ENCODE assay signal across 16 cellular contexts in genomic region chr10:42630537-42631134, GRCh38. TPM values are rescaled to one million over a fixed set of nuclear protein-coding genes. Genes with fewer than 3 reads are reported as not detected.
DNase-seq lines count a peak whose midpoint lies in the region; ATAC-seq and TF ChIP-seq lines count a peak whose summit lies in the region.
"Had no signal": no experiment of that assay in that cellular context is flagged by ENCODE, and none has a peak within 500 bp of the region (broad histone marks: within the 10 kb centered on the region; RNA-seq: fewer than 3 reads in every experiment).

No MANE protein-coding gene starts in this region.

- peaks cover 59% of the 10 kb centered on the region for H3K4me1 Mint-ChIP-seq in CD4-positive, alpha-beta T cell (ENCODE audit: low read depth)
- H3K4me1 Mint-ChIP-seq in activated T-helper 1 cell treated with anti-CD3 and anti-CD28 coated beads, Interleukin-12 subunit alpha, Interleukin-12 subunit beta, Interleukin-2, Interleukin-4 antibody, amounts not matched to agents 30 ng/mL and 10 ng/mL and 1 ng/mL, durations not matched to agents 14 hours and 24 hours and 36 hours (ENCODE audit: low read depth), result peaks cover 29% of the 10 kb centered on the region

- no peaks in the 10 kb centered on the region for H3K9me3 ChIP-seq in CD4-positive, alpha-beta T cell (ENCODE audit: control insufficient read depth, low read length)
- H3K9me3 ChIP-seq in liver (ENCODE audit: control insufficient read depth in 4 of 4, low read length in 3 of 4), result no peaks in the 10 kb centered on the region
- H3K9me3 ChIP-seq: gastrocnemius medialis, suprapubic skin had no signal

- no peak overlapping the region for H3K9ac ChIP-seq in liver (ENCODE audit: low read depth in 1 of 2, low read length in 2 of 2)
- H3K9ac ChIP-seq: BLaER1 treated with 17β-estradiol and CSF1 and Interleukin-3, amounts not matched to agents 10 nM and 100 nM had no signal

- H3K27me3 ChIP-seq in CD4-positive, alpha-beta T cell (ENCODE audit: control insufficient read depth, insufficient read depth, low read length), result no peaks in the 10 kb centered on the region
- no peaks in the 10 kb centered on the region for H3K27me3 ChIP-seq in liver (ENCODE audit: control insufficient read depth in 4 of 4, insufficient read depth in 4 of 4, low read length in 3 of 4)
- H3K27me3 ChIP-seq: BLaER1 treated with 17β-estradiol and CSF1 and Interleukin-3, amounts not matched to agents 10 nM and 100 nM; gastrocnemius medialis; suprapubic skin had no signal

- 90% methylated on average over 1 of the region's 1 CpG for WGBS in liver

- CTCF ChIA-PET in CD4-positive, alpha-beta T cell (lab: Charles Lee), result no interaction called here

- intact Hi-C loops in CD4-positive, alpha-beta T cell (cut with DNase I, micrococcal nuclease), result no loop called here
- intact Hi-C loops in activated T-helper 1 cell treated with anti-CD3 and anti-CD28 coated beads, Interleukin-12 subunit alpha, Interleukin-12 subunit beta, Interleukin-2, Interleukin-4 antibody, amounts not matched to agents 30 ng/mL and 10 ng/mL and 1 ng/mL, durations not matched to agents 14 hours and 24 hours and 36 hours (cut with micrococcal nuclease), result loop anchor here (10.0 kb wide), 1 partner anchor 964 kb away; no protein-coding TSS in a partner anchor

- H3K4me3 ChIP-seq in liver (ENCODE audit: low read depth in 1 of 3, low read length in 3 of 3), result no peak overlapping the region
- H3K4me3 ChIP-seq: BLaER1 treated with 17β-estradiol and CSF1 and Interleukin-3, amounts not matched to agents 10 nM and 100 nM; gastrocnemius medialis; suprapubic skin had no signal

- no peak for ATAC-seq in CD4-positive, alpha-beta T cell (ENCODE audit: poor library complexity)
- ATAC-seq in GM18502 (IDR thresholded peaks at IDR 0.05; ENCODE audit: poor library complexity, unreplicated experiment), result peak; percentile 56
- ATAC-seq: gastrocnemius medialis had no signal

- no peak for DNase-seq in CD4-positive, alpha-beta T cell
- DNase-seq in activated T-helper 1 cell treated with anti-CD3 and anti-CD28 coated beads, Interleukin-12 subunit alpha, Interleukin-12 subunit beta, Interleukin-2, Interleukin-4 antibody, amounts not matched to agents 30 ng/mL and 10 ng/mL and 1 ng/mL, durations not matched to agents 14 hours and 24 hours and 36 hours (ENCODE audit: low spot score), result no peak
- DNase-seq in SK-N-DZ (ENCODE audit: low spot score), result no peak
- DNase-seq in NCI-H2029 treated with DMSO at 0.1 percent for 48 hours (lab: John Stamatoyannopoulos, UW), result no peak
- DNase-seq in DMS114 treated with DMSO at 0.1 percent for 48 hours (lab: John Stamatoyannopoulos, UW; ENCODE audit: unreplicated experiment), result no peak
- no peak for DNase-seq in Ammon's horn (ENCODE audit: low spot score)
- DNase-seq: activated CD4-positive, alpha-beta T cell treated with anti-CD3 and anti-CD28 coated beads for 4 hours; cerebellar nuclear complex; gastrocnemius medialis; NCI-H187 treated with DMSO at 0.1 percent for 48 hours; NCI-H69; RPMI8226 had no signal

- H3K4me1 ChIP-seq in liver (ENCODE audit: control insufficient read depth in 4 of 4, insufficient read depth in 4 of 4, low read length in 3 of 4), result peaks cover 1 to 11% (median 7%) of the 10 kb centered on the region in 4 donors
- H3K4me1 ChIP-seq: gastrocnemius medialis, suprapubic skin had no signal

- no peak for TF ChIP-seq CTCF in CD4-positive, alpha-beta T cell (IDR thresholded peaks at IDR 0.05)
- TF ChIP-seq CTCF in liver (IDR thresholded peaks at IDR 0.05; ENCODE audit: low read depth, low read length, missing input control), result no peak

- TF ChIP-seq RAD21 in liver (IDR thresholded peaks at IDR 0.05), result no peak

- H3K27me3 Mint-ChIP-seq in CD4-positive, alpha-beta T cell, result no peaks in the 10 kb centered on the region
- H3K27me3 Mint-ChIP-seq in activated T-helper 1 cell treated with anti-CD3 and anti-CD28 coated beads, Interleukin-12 subunit alpha, Interleukin-12 subunit beta, Interleukin-2, Interleukin-4 antibody, amounts not matched to agents 30 ng/mL and 10 ng/mL and 1 ng/mL, durations not matched to agents 14 hours and 24 hours and 36 hours (ENCODE audit: insufficient read depth), result no peaks in the 10 kb centered on the region

- H3K4me3 Mint-ChIP-seq in CD4-positive, alpha-beta T cell, result no peak overlapping the region
- peak overlapping the region; percentile 24 for H3K4me3 Mint-ChIP-seq in activated T-helper 1 cell treated with anti-CD3 and anti-CD28 coated beads, Interleukin-12 subunit alpha, Interleukin-12 subunit beta, Interleukin-2, Interleukin-4 antibody, amounts not matched to agents 30 ng/mL and 10 ng/mL and 1 ng/mL, durations not matched to agents 14 hours and 24 hours and 36 hours

- peaks cover 0 to 24% (median 11%) of the 10 kb centered on the region in 4 donors for H3K36me3 ChIP-seq in liver (ENCODE audit: control insufficient read depth in 4 of 4, insufficient read depth in 3 of 4, low read depth in 1 of 4, low read length in 3 of 4)

- peak overlapping the region; percentile 65 for H3K27ac Mint-ChIP-seq in CD4-positive, alpha-beta T cell
- H3K27ac Mint-ChIP-seq in activated T-helper 1 cell treated with anti-CD3 and anti-CD28 coated beads, Interleukin-12 subunit alpha, Interleukin-12 subunit beta, Interleukin-2, Interleukin-4 antibody, amounts not matched to agents 30 ng/mL and 10 ng/mL and 1 ng/mL, durations not matched to agents 14 hours and 24 hours and 36 hours, result peak overlapping the region; percentile 72

- POLR2A ChIA-PET in CD4-positive, alpha-beta T cell (lab: Charles Lee), result no interaction called here

- no peaks in the 10 kb centered on the region for H3K9me3 Mint-ChIP-seq in CD4-positive, alpha-beta T cell
- peaks cover 11% of the 10 kb centered on the region for H3K9me3 Mint-ChIP-seq in activated T-helper 1 cell treated with anti-CD3 and anti-CD28 coated beads, Interleukin-12 subunit alpha, Interleukin-12 subunit beta, Interleukin-2, Interleukin-4 antibody, amounts not matched to agents 30 ng/mL and 10 ng/mL and 1 ng/mL, durations not matched to agents 14 hours and 24 hours and 36 hours

- peaks cover 93% of the 10 kb centered on the region for H3K36me3 Mint-ChIP-seq in CD4-positive, alpha-beta T cell (ENCODE audit: low read depth)
- peaks cover 50% of the 10 kb centered on the region for H3K36me3 Mint-ChIP-seq in activated T-helper 1 cell treated with anti-CD3 and anti-CD28 coated beads, Interleukin-12 subunit alpha, Interleukin-12 subunit beta, Interleukin-2, Interleukin-4 antibody, amounts not matched to agents 30 ng/mL and 10 ng/mL and 1 ng/mL, durations not matched to agents 14 hours and 24 hours and 36 hours (ENCODE audit: low read depth)

- H3K27ac ChIP-seq in CD4-positive, alpha-beta T cell (ENCODE audit: low read depth, low read length), result no peak overlapping the region
- peak overlapping the region in 1 of 2 donors; percentile 27 for H3K27ac ChIP-seq in liver (ENCODE audit: low read depth in 1 of 2, low read length in 2 of 2)
- H3K27ac ChIP-seq: BLaER1 treated with 17β-estradiol and CSF1 and Interleukin-3, amounts not matched to agents 10 nM and 100 nM; gastrocnemius medialis; suprapubic skin had no signal

TF ChIP-seq in liver, 16 proteins besides CTCF, POLR2A, EP300 and RAD21:
- TF ChIP-seq FOXA2 (IDR thresholded peaks at IDR 0.05), result no peak
- no peak for TF ChIP-seq MAX (IDR thresholded peaks at IDR 0.05)
- no peak for TF ChIP-seq EGR1 (IDR thresholded peaks at IDR 0.05; ENCODE audit: low read depth in 2 of 2)
- no peak for TF ChIP-seq GABPA (IDR thresholded peaks at IDR 0.05 in 1 of 2, conservative IDR thresholded peaks at IDR 0.05 in 1 of 2)
- no peak for TF ChIP-seq NR2F2 (IDR thresholded peaks at IDR 0.05)
- peak in 1 of 2 donors; percentile 28 for TF ChIP-seq RXRA (IDR thresholded peaks at IDR 0.05)
- TF ChIP-seq HNF4A (conservative IDR thresholded peaks at IDR 0.05), result peak; percentile 60 to 74
- peak; percentile 41 for TF ChIP-seq HNF4G (IDR thresholded peaks at IDR 0.05)
- TF ChIP-seq YY1 (IDR thresholded peaks at IDR 0.05), result no peak
- no peak for TF ChIP-seq JUND (IDR thresholded peaks at IDR 0.05)
- no peak for TF ChIP-seq TAF1 (conservative IDR thresholded peaks at IDR 0.05)
- TF ChIP-seq SP1 (IDR thresholded peaks at IDR 0.05), result peak; percentile 65
- TF ChIP-seq FOXA1 (IDR thresholded peaks at IDR 0.05), result no peak
- no peak for TF ChIP-seq REST (IDR thresholded peaks at IDR 0.05)

RNA-seq across cellular contexts. Expression of gene ZNF33B, which starts 7.7 kb away (rescaled TPM):
- total RNA-seq in CD4-positive, alpha-beta T cell, result 10 to 100 TPM; 26.6 to 27.0 TPM
- total RNA-seq in activated T-helper 1 cell treated with anti-CD3 and anti-CD28 coated beads, Interleukin-12 subunit alpha, Interleukin-12 subunit beta, Interleukin-2, Interleukin-4 antibody, amounts not matched to agents 30 ng/mL and 10 ng/mL and 1 ng/mL, durations not matched to agents 14 hours and 24 hours and 36 hours, result 7.6 and 7.9 TPM in 2 replicates
- total RNA-seq in liver, result 10 to 100 TPM; 10.0 to 16.0 TPM
- 1 to 10 TPM; 5.6 to 7.0 TPM for polyA plus RNA-seq in liver
- polyA plus RNA-seq in SK-N-DZ (2014; cell fraction: cytosol; rRNA removed), result 24.1 and 28.8 TPM in 2 replicates
- polyA plus RNA-seq in SK-N-DZ (2014; cell fraction: nucleus; rRNA removed), result 43.4 and 47.1 TPM in 2 replicates
